8 cellular contexts compared by ENCODE assay signal in the genomic region with DNA sequence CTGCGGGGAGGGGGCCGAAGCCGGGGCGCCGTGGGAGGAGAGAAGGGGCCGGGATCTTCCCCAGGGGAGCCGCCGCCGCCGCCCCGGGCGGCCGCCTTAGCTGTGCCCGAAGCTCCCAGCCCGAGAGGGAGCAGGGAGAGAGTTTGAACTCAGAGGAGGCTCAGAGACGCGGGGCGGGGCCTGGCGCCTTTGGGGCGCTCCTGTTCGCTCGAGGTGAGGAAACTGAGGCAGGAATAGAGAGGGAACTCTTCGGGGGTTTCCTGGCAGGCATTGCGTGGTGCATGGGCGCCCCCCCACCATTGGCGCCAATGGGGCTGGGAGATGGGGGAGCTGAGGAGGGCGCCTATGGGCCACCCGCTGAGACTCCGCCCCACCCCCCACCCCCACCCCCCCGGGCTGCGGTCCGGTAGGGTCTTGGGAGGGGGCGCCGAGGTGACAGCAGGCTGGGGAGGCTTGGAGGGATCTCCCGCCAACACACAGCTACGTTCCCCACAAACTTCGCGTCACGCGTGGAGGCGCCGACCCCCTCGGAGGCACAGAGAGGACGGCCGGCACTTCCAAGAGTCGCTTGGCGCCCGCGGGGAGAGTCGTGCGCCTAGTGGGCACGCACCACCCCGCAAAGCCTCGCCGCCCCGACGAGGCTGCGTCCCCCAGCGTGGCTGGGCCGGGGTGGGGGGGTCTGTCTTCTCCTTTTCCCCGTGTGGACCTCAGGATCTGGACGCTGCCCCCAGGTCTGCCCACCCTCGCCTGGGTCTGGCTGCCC. TPM values are rescaled to one million over a fixed set of nuclear protein-coding genes. Genes with fewer than 3 reads are reported as not detected.
DNase-seq lines count a peak whose midpoint lies in the region; ATAC-seq, FAIRE-seq and TF ChIP-seq lines count a peak whose summit lies in the region.

No MANE protein-coding gene starts in this region.

- no peaks in the 10 kb centered on the region for H3K9me3 ChIP-seq in HepG2 (ENCODE audit: low read length)

- H3K4me1 ChIP-seq in HepG2 (ENCODE audit: insufficient read depth, low read length) = peaks cover 55% of the 10 kb centered on the region

- no peak for FAIRE-seq in HepG2 (lab: Jason Lieb, UNC)

- no TSS peak for BruUV-seq in HepG2 (replicated peaks; lab: Mats Ljungman, UMichigan)

- peaks cover 51 to 60% (median 59%) of the 10 kb centered on the region in 3 donors for H3K4me1 Mint-ChIP-seq in T-cell

- 3% methylated on average over 28 of the region's 63 CpGs for WGBS in HepG2 (ENCODE audit: low lambda C conversion rate)

- peak overlapping the region; percentile 91 to 93 (median 91) for H3K4me3 Mint-ChIP-seq in T-cell

- H3K27me3 Mint-ChIP-seq in T-cell = no peaks in the 10 kb centered on the region

- H3K36me3 Mint-ChIP-seq in T-cell = peaks cover 13% of the 10 kb centered on the region

- peaks cover 49% of the 10 kb centered on the region for H3K79me2 ChIP-seq in HepG2 (ENCODE audit: insufficient read depth, low read length)

- H4K20me1 ChIP-seq in HepG2 (ENCODE audit: insufficient read depth, low read length) = no peaks in the 10 kb centered on the region; the same call in 1 of the 2 replicates

- TF ChIP-seq EP300 in HepG2 (IDR thresholded peaks at IDR 0.05; ENCODE audit: low read depth in 2 of 2, low read length in 2 of 2) (no peak; a peak in 1 of 4 replicates), HepG2 (CRISPR knock-in tag; IDR thresholded peaks at IDR 0.05; ENCODE audit: borderline replicate concordance) (no peak)

- TF ChIP-seq RAD21 in HepG2 (CRISPR knock-in tag; IDR thresholded peaks at IDR 0.05) = peak; percentile 8; the same call in 1 of the 2 replicates

- H3K9ac ChIP-seq in HepG2 (ENCODE audit: insufficient read depth, low read depth, low read length) = peak overlapping the region; percentile 95

- intact Hi-C loops in HepG2 (cut with micrococcal nuclease; ENCODE audit: unreplicated experiment) = no loop called here

- TF ChIP-seq CTCF in HepG2 (CRISPR knock-in tag; IDR thresholded peaks at IDR 0.05) = no peak

- no peak overlapping the region for H2AFZ ChIP-seq in HepG2 (ENCODE audit: low read length)

- peak; percentile 0 to 4 (median 2) for ATAC-seq in T-cell (replicated peaks in 1 of 4)
- peak; percentile 12 for ATAC-seq in HepG2
- ATAC-seq in GM18520 (IDR thresholded peaks at IDR 0.05; ENCODE audit: unreplicated experiment) = no peak
- no peak for ATAC-seq in GM21528 (IDR thresholded peaks at IDR 0.05; ENCODE audit: low FRiP score, unreplicated experiment)

- peak overlapping the region; percentile 85 to 97 (median 92) for H3K4me3 ChIP-seq in HepG2 (replicated peaks in 1 of 3; ENCODE audit: insufficient read depth in 1 of 3, low read depth in 2 of 3, low read length in 3 of 3)

- POLR2A ChIA-PET in T-cell (lab: Charles Lee) (interaction anchor here (0.6 to 0.7 kb wide), 2 partner anchors 85 to 181 kb away, joined by 5 to 8 read pairs; no protein-coding TSS in a partner anchor), HepG2 (lab: Yijun Ruan, JAX) (interaction anchor here (0.6 to 2.9 kb wide), 26 partner anchors 11 to 987 kb away, joined by 3 to 26 read pairs (median 6); partner anchors contain the start of genes AAMP, BCS1L, CATIP and DNPEP)

- H3K27me3 ChIP-seq in HepG2 (ENCODE audit: control insufficient read depth in 1 of 2, insufficient read depth in 2 of 2, low read length in 2 of 2) = no peaks in the 10 kb centered on the region; a peak in 1 of 5 replicates

- peak in 1 of 2 experiments; percentile 77; a peak in 2 of 4 replicates for TF ChIP-seq POLR2A in HepG2 (IDR thresholded peaks at IDR 0.05; ENCODE audit: insufficient read depth in 1 of 2, low read depth in 2 of 2, low read length in 2 of 2)

- CTCF ChIA-PET in T-cell (lab: Charles Lee) (interaction anchor here (0.5 to 0.6 kb wide), 2 partner anchors 105 to 447 kb away, joined by 3 read pairs; no protein-coding TSS in a partner anchor), HepG2 (lab: Yijun Ruan, JAX; ENCODE audit: low intra/inter-chr PET ratio, low total read pairs) (no interaction called here)

- in situ Hi-C loops in HepG2 (cut with HindIII; ENCODE audit: extremely low pct_ligation_motif_present, low pct_unique_long_range_greater_than_20kb) = no loop called here

- DNase-seq in NCI-H146 (lab: John Stamatoyannopoulos, UW) (peak; percentile 21), NCI-H146 treated with DMSO at 0.1 percent for 48 hours (lab: John Stamatoyannopoulos, UW; ENCODE audit: unreplicated experiment) (no peak), T-cell (peak in 11 of 34 experiments; percentile 20 to 49 (median 41)), cerebellar cortex (ENCODE audit: low spot score) (peak; percentile 28), HepG2 (ENCODE audit: low spot score) (no peak)
- peak; percentile 62 for DNase-seq in stimulated activated naive CD4-positive, alpha-beta T cell treated with Interleukin-2 at 50 U/mL for 16 hours (lab: John Stamatoyannopoulos, UW)

- H3K27ac ChIP-seq in HepG2 (ENCODE audit: extremely low read length, insufficient read depth, low read length) = peak overlapping the region; percentile 99

- H3K9me3 Mint-ChIP-seq in T-cell = no peaks in the 10 kb centered on the region

- H3K27ac Mint-ChIP-seq in T-cell = peak overlapping the region; percentile 89 to 90

- peaks cover 24 to 38% of the 10 kb centered on the region in 2 experiments; a peak in 4 of 5 replicates for H3K36me3 ChIP-seq in HepG2 (replicated peaks in 1 of 2; ENCODE audit: control insufficient read depth in 1 of 2, insufficient read depth in 2 of 2, low read length in 2 of 2)

- H3K4me2 ChIP-seq in HepG2 (ENCODE audit: low read depth, low read length) = peak overlapping the region; percentile 69

RNA-seq across cellular contexts. Expression of gene CTDSP1, which starts 0.7 kb away (rescaled TPM):
- total RNA-seq in T-cell (100 to 1,000 TPM; 105 to 200 (median 195) TPM), HepG2 (2016; rRNA removed; fragmentation: Illumina TruSeq; extraction: Trizol) (78.5 and 91.0 TPM in 2 replicates)
- 61.6 and 62.5 TPM in 2 replicates for total RNA-seq in HepG2 (2016; cell fraction: cytosol; rRNA removed; fragmentation: Illumina TruSeq; extraction: Trizol; ENCODE audit: low read depth)
- 72.7 and 92.2 TPM in 2 replicates for total RNA-seq in HepG2 (2016; cell fraction: insoluble cytoplasmic fraction; rRNA removed; fragmentation: Illumina TruSeq; extraction: Trizol)
- total RNA-seq in HepG2 (2016; cell fraction: membrane; rRNA removed; fragmentation: Illumina TruSeq; extraction: Trizol) = 98.7 and 108 TPM in 2 replicates
- 63.4 and 77.8 TPM in 2 replicates for total RNA-seq in HepG2 (2016; cell fraction: nucleus; rRNA removed; fragmentation: Illumina TruSeq; extraction: Trizol)
- polyA plus RNA-seq in HepG2 (2011; rRNA removed) = 268 and 270 TPM in 2 replicates
- 216 and 257 TPM in 2 replicates for polyA plus RNA-seq in HepG2 (2011; cell fraction: cytosol; rRNA removed)
- polyA plus RNA-seq in HepG2 (2011; cell fraction: nucleus; rRNA removed) = 595 and 749 TPM in 2 replicates
- 72.7 and 87.5 TPM in 2 replicates for polyA plus RNA-seq in HepG2 (2012)
- 60.8 and 65.7 TPM in 2 replicates for polyA plus RNA-seq in HepG2 (2016; cell fraction: cytosol; fragmentation: Illumina TruSeq; extraction: Trizol; ENCODE audit: low read depth)
- 106 and 117 TPM in 2 replicates for polyA plus RNA-seq in HepG2 (2016; cell fraction: insoluble cytoplasmic fraction; fragmentation: Illumina TruSeq; extraction: Trizol; ENCODE audit: low read depth)
- 114 and 123 TPM in 2 replicates for polyA plus RNA-seq in HepG2 (2016; cell fraction: membrane; fragmentation: Illumina TruSeq; extraction: Trizol; ENCODE audit: low read depth)
- 131 and 137 TPM in 2 replicates for polyA plus RNA-seq in HepG2 (2016; cell fraction: nucleus; fragmentation: Illumina TruSeq; extraction: Trizol; ENCODE audit: insufficient read depth, low read depth)
- 139 and 364 TPM in 2 replicates for polyA minus RNA-seq in HepG2 (2011; rRNA and poly(A)+ RNA removed; ENCODE audit: low replicate concordance)
- polyA minus RNA-seq in HepG2 (2011; cell fraction: cytosol; rRNA and poly(A)+ RNA removed) = 88.3 and 92.0 TPM in 2 replicates
- polyA minus RNA-seq in HepG2 (2011; cell fraction: nucleus; rRNA and poly(A)+ RNA removed) = 159 and 160 TPM in 2 replicates

RNA-seq across cellular contexts. Expression of gene SLC11A1, which starts 18.3 kb away (rescaled TPM):
- 1 to 10 TPM in 1 of 5 donors, under 1 TPM in 4; 0.40 to 1.2 (median 0.79) TPM for total RNA-seq in T-cell
- total RNA-seq in HepG2 (2016; rRNA removed; fragmentation: Illumina TruSeq; extraction: Trizol) = 0.21 and 0.33 TPM in 2 replicates
- total RNA-seq in HepG2 (2016; cell fraction: cytosol; rRNA removed; fragmentation: Illumina TruSeq; extraction: Trizol; ENCODE audit: low read depth) = 0.26 and 0.51 TPM in 2 replicates
- 0.18 and 0.22 TPM in 2 replicates for total RNA-seq in HepG2 (2016; cell fraction: insoluble cytoplasmic fraction; rRNA removed; fragmentation: Illumina TruSeq; extraction: Trizol)
- total RNA-seq in HepG2 (2016; cell fraction: membrane; rRNA removed; fragmentation: Illumina TruSeq; extraction: Trizol) = 0.31 TPM in 2 replicates
- total RNA-seq in HepG2 (2016; cell fraction: nucleus; rRNA removed; fragmentation: Illumina TruSeq; extraction: Trizol) = 0.19 and 0.71 TPM in 2 replicates
- 2.3 and 2.5 TPM in 2 replicates for polyA plus RNA-seq in HepG2 (2011; rRNA removed)
- polyA plus RNA-seq in HepG2 (2011; cell fraction: cytosol; rRNA removed) = 1.1 and 1.2 TPM in 2 replicates
- 11.6 and 19.0 TPM in 2 replicates for polyA plus RNA-seq in HepG2 (2011; cell fraction: nucleus; rRNA removed)
- 1.5 and 3.8 TPM in 2 replicates for polyA plus RNA-seq in HepG2 (2012)
- polyA plus RNA-seq in HepG2 (2016; cell fraction: cytosol; fragmentation: Illumina TruSeq; extraction: Trizol; ENCODE audit: low read depth) = 0.26 and 0.40 TPM in 2 replicates
- 0.09 and 0.23 TPM in 2 replicates for polyA plus RNA-seq in HepG2 (2016; cell fraction: insoluble cytoplasmic fraction; fragmentation: Illumina TruSeq; extraction: Trizol; ENCODE audit: low read depth)
- polyA plus RNA-seq in HepG2 (2016; cell fraction: membrane; fragmentation: Illumina TruSeq; extraction: Trizol; ENCODE audit: low read depth) = 0.26 and 0.42 TPM in 2 replicates
- 0.23 and 0.79 TPM in 2 replicates for polyA plus RNA-seq in HepG2 (2016; cell fraction: nucleus; fragmentation: Illumina TruSeq; extraction: Trizol; ENCODE audit: insufficient read depth, low read depth)
- 0.14 and 2.9 TPM in 2 replicates for polyA minus RNA-seq in HepG2 (2011; rRNA and poly(A)+ RNA removed; ENCODE audit: low replicate concordance)
- polyA minus RNA-seq in HepG2 (2011; cell fraction: cytosol; rRNA and poly(A)+ RNA removed) = 0.35 and 1.5 TPM in 2 replicates
- polyA minus RNA-seq in HepG2 (2011; cell fraction: nucleus; rRNA and poly(A)+ RNA removed) = 3.7 and 5.4 TPM in 2 replicates

RNA-seq across cellular contexts. Expression of gene VIL1, which starts 18.6 kb away (rescaled TPM):
- total RNA-seq in T-cell (under 1 TPM; 0.23 to 0.67 (median 0.51) TPM), HepG2 (2016; rRNA removed; fragmentation: Illumina TruSeq; extraction: Trizol) (301 and 337 TPM in 2 replicates)
- total RNA-seq in HepG2 (2016; cell fraction: cytosol; rRNA removed; fragmentation: Illumina TruSeq; extraction: Trizol; ENCODE audit: low read depth) = 59.0 and 67.7 TPM in 2 replicates
- 281 and 313 TPM in 2 replicates for total RNA-seq in HepG2 (2016; cell fraction: insoluble cytoplasmic fraction; rRNA removed; fragmentation: Illumina TruSeq; extraction: Trizol)
- 183 and 224 TPM in 2 replicates for total RNA-seq in HepG2 (2016; cell fraction: membrane; rRNA removed; fragmentation: Illumina TruSeq; extraction: Trizol)
- total RNA-seq in HepG2 (2016; cell fraction: nucleus; rRNA removed; fragmentation: Illumina TruSeq; extraction: Trizol) = 188 and 190 TPM in 2 replicates
- 287 and 352 TPM in 2 replicates for polyA plus RNA-seq in HepG2 (2011; rRNA removed)
- 169 and 211 TPM in 2 replicates for polyA plus RNA-seq in HepG2 (2011; cell fraction: cytosol; rRNA removed)
- 756 and 778 TPM in 2 replicates for polyA plus RNA-seq in HepG2 (2011; cell fraction: nucleus; rRNA removed)
- polyA plus RNA-seq in HepG2 (2012) = 201 and 249 TPM in 2 replicates
- polyA plus RNA-seq in HepG2 (2016; cell fraction: cytosol; fragmentation: Illumina TruSeq; extraction: Trizol; ENCODE audit: low read depth) = 85.6 and 100 TPM in 2 replicates
- 215 and 265 TPM in 2 replicates for polyA plus RNA-seq in HepG2 (2016; cell fraction: insoluble cytoplasmic fraction; fragmentation: Illumina TruSeq; extraction: Trizol; ENCODE audit: low read depth)
- polyA plus RNA-seq in HepG2 (2016; cell fraction: membrane; fragmentation: Illumina TruSeq; extraction: Trizol; ENCODE audit: low read depth) = 117 and 144 TPM in 2 replicates
- polyA plus RNA-seq in HepG2 (2016; cell fraction: nucleus; fragmentation: Illumina TruSeq; extraction: Trizol; ENCODE audit: insufficient read depth, low read depth) = 336 and 399 TPM in 2 replicates
- 0.19 and 699 TPM in 2 replicates for polyA minus RNA-seq in HepG2 (2011; rRNA and poly(A)+ RNA removed; ENCODE audit: low replicate concordance)
- polyA minus RNA-seq in HepG2 (2011; cell fraction: cytosol; rRNA and poly(A)+ RNA removed) = 138 and 156 TPM in 2 replicates
- 112 and 120 TPM in 2 replicates for polyA minus RNA-seq in HepG2 (2011; cell fraction: nucleus; rRNA and poly(A)+ RNA removed)

RNA-seq across cellular contexts. Expression of gene CATIP, which starts 43.7 kb away (rescaled TPM):
- total RNA-seq in T-cell = not detected
- 0.22 TPM in 1 of 2 replicates, not detected in the other for total RNA-seq in HepG2 (2016; rRNA removed; fragmentation: Illumina TruSeq; extraction: Trizol)
- total RNA-seq in HepG2 (2016; cell fraction: cytosol; rRNA removed; fragmentation: Illumina TruSeq; extraction: Trizol; ENCODE audit: low read depth) = 0.35 TPM in 1 of 2 replicates, not detected in the other
- total RNA-seq in HepG2 (2016; cell fraction: insoluble cytoplasmic fraction; rRNA removed; fragmentation: Illumina TruSeq; extraction: Trizol) = 0.15 TPM in 1 of 2 replicates, not detected in the other
- total RNA-seq in HepG2 (2016; cell fraction: membrane; rRNA removed; fragmentation: Illumina TruSeq; extraction: Trizol) = 0.38 and 0.49 TPM in 2 replicates
- not detected in 2 replicates for total RNA-seq in HepG2 (2016; cell fraction: nucleus; rRNA removed; fragmentation: Illumina TruSeq; extraction: Trizol)
- polyA plus RNA-seq in HepG2 (2011; rRNA removed) = 0.07 and 0.09 TPM in 2 replicates
- 0.09 and 0.15 TPM in 2 replicates for polyA plus RNA-seq in HepG2 (2011; cell fraction: cytosol; rRNA removed)
- 0.48 and 0.87 TPM in 2 replicates for polyA plus RNA-seq in HepG2 (2011; cell fraction: nucleus; rRNA removed)
- polyA plus RNA-seq in HepG2 (2012) = 0.15 TPM in 1 of 2 replicates, not detected in the other
- polyA plus RNA-seq in HepG2 (2016; cell fraction: cytosol; fragmentation: Illumina TruSeq; extraction: Trizol; ENCODE audit: low read depth) = not detected in 2 replicates
- not detected in 2 replicates for polyA plus RNA-seq in HepG2 (2016; cell fraction: insoluble cytoplasmic fraction; fragmentation: Illumina TruSeq; extraction: Trizol; ENCODE audit: low read depth)
- not detected in 2 replicates for polyA plus RNA-seq in HepG2 (2016; cell fraction: membrane; fragmentation: Illumina TruSeq; extraction: Trizol; ENCODE audit: low read depth)
- polyA plus RNA-seq in HepG2 (2016; cell fraction: nucleus; fragmentation: Illumina TruSeq; extraction: Trizol; ENCODE audit: insufficient read depth, low read depth) = not detected in 2 replicates
- polyA minus RNA-seq in HepG2 (2011; rRNA and poly(A)+ RNA removed; ENCODE audit: low replicate concordance) = 0.36 TPM in 1 of 2 replicates, not detected in the other
- not detected in 2 replicates for polyA minus RNA-seq in HepG2 (2011; cell fraction: cytosol; rRNA and poly(A)+ RNA removed)
- polyA minus RNA-seq in HepG2 (2011; cell fraction: nucleus; rRNA and poly(A)+ RNA removed) = 1.4 TPM in 1 of 2 replicates, not detected in the other

Comparison
In these comparisons a context has a peak if more than half of its experiments do, and no peak if none do; other contexts are left out.
1. DNase-seq: peak in NCI-H146 (single experiment), cerebellar cortex (single experiment) and stimulated activated naive CD4-positive, alpha-beta T cell treated with Interleukin-2 at 50 U/mL for 16 hours (single experiment); none in NCI-H146 treated with DMSO at 0.1 percent for 48 hours (single experiment) and HepG2 (single experiment).
2. ATAC-seq: peak in T-cell (4 of 4) and HepG2 (single experiment); none in GM18520 (single experiment) and GM21528 (single experiment).
3. RNA of gene VIL1, which starts 18.6 kb away (total RNA-seq): 59.0 to 337 TPM in HepG2; 0.23 to 0.67 TPM in T-cell; every median in the first group is over 10 times any median in the second.